In the genomic region with DNA sequence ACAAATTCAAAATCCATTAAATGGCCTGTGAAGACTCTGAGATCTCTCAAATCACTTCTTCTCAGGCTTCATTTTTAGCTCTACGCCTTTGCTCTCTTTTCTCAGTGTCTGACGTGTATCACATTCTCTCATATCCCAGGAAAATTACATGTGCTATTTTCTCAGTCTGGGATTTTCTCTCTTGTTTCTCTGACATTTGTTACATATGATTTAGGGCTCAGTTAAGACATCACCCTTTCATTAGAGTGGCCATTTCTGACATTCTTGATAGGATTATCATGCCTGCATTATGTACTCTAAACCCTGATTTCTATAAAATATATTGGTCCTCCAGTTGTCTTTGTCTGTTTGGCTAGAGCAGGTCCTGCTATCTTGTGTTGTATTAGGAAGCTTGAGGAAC, we compare ENCODE assay signal across 26 cellular contexts.
"Had no signal": no experiment of that assay in that cellular context is flagged by ENCODE, and none has a peak within 500 bp of the region (broad histone marks: within the 10 kb centered on the region; RNA-seq: fewer than 3 reads in every experiment).

No MANE protein-coding gene starts in this region.

- H3K36me3 ChIP-seq: stomach, suprapubic skin, thoracic aorta, thyroid gland, tibial artery, tibial nerve, transverse colon, upper lobe of left lung, upper lobe of right lung, uterus, vagina had no signal

- DNase-seq: stimulated activated CD4-positive, alpha-beta T cell treated with anti-CD3 and anti-CD28 coated beads, Interleukin-2, amount 100 ng/mL, for 48 hours; stimulated activated CD4-positive, alpha-beta T cell treated with anti-CD3 and anti-CD28 coated beads, Interleukin-4, amount 100 ng/mL, for 1 hour; stimulated activated CD4-positive, alpha-beta T cell treated with anti-CD3 and anti-CD28 coated beads, Interleukin-4, amount 100 ng/mL, for 24 hours; stimulated activated CD4-positive, alpha-beta T cell treated with anti-CD3 and anti-CD28 coated beads, Interleukin-4, amount 100 ng/mL, for 4 hours; stimulated activated CD8-positive, alpha-beta memory T cell treated with anti-CD3 and anti-CD28 coated beads, Interleukin-4, amount 100 ng/mL, for 48 hours; stimulated activated naive B cell treated with anti-CD40 and anti-IgM and Interleukin-4, amounts not matched to agents 10 μg/mL and 1 μg/mL and 100 μg/mL, for 72 hours; stimulated activated naive CD4-positive, alpha-beta T cell; stimulated activated naive CD4-positive, alpha-beta T cell treated with Interleukin-2 at 50 U/mL for 16 hours; stimulated activated naive CD8-positive, alpha-beta T cell treated with anti-CD3 and anti-CD28 coated beads, Interleukin-15, amount 100 ng/mL, for 72 hours; stimulated activated naive CD8-positive, alpha-beta T cell treated with anti-CD3 and anti-CD28 coated beads, Interleukin-15, Interleukin-2, amounts not matched to agents 100 U/mL and 50 U/mL, for 24 hours; stomach; substantia nigra; testis; thyroid gland; tibial artery; transverse colon; trophoblast cell; upper lobe of left lung; upper lobe of right lung; uterus had no signal

- H3K27me3 ChIP-seq: stomach, suprapubic skin, testis, thyroid gland, tibial artery, tibial nerve, transverse colon, upper lobe of left lung, upper lobe of right lung, uterus, vagina had no signal

- H3K27ac ChIP-seq: stomach, suprapubic skin, testis, thoracic aorta, thyroid gland, tibial artery, tibial nerve, transverse colon, upper lobe of left lung, upper lobe of right lung, uterus, vagina had no signal

- ATAC-seq: stimulated activated effector memory CD8-positive, alpha-beta T cell treated with anti-CD3 and anti-CD28 coated beads, Interleukin-12 subunit alpha, Interleukin-12 subunit beta, amount 100 ng/mL, for 72 hours; stimulated activated memory B cell treated with anti-CD40 and anti-IgM and Interleukin-4, amounts not matched to agents 10 μg/mL and 1 μg/mL and 100 μg/mL, for 72 hours; stimulated activated naive B cell treated with anti-CD40 and anti-IgM and Interleukin-4, amounts not matched to agents 10 μg/mL and 1 μg/mL and 100 μg/mL, for 72 hours; stimulated activated naive CD8-positive, alpha-beta T cell treated with anti-CD3 and anti-CD28 coated beads, Interleukin-15, amount 100 ng/mL, for 72 hours; stimulated activated naive CD8-positive, alpha-beta T cell treated with anti-CD3 and anti-CD28 coated beads, Interleukin-15, Interleukin-2, amounts not matched to agents 100 U/mL and 50 U/mL, for 24 hours; upper lobe of right lung had no signal

- H3K4me3 ChIP-seq: stomach, suprapubic skin, testis, thoracic aorta, thyroid gland, tibial artery, tibial nerve, transverse colon, upper lobe of left lung, upper lobe of right lung, uterus, vagina had no signal

- H3K9me3 ChIP-seq: stomach, suprapubic skin, testis, thoracic aorta, thyroid gland, tibial artery, tibial nerve, transverse colon, upper lobe of left lung, upper lobe of right lung, uterus, vagina had no signal
